Comparison of ENCODE assay signal across 12 cellular contexts in genomic region chr12:50690923-50691322, GRCh38.
DNase-seq lines count a peak whose midpoint lies in the region; ATAC-seq and TF ChIP-seq lines count a peak whose summit lies in the region.
"Had no signal": no experiment of that assay in that cellular context is flagged by ENCODE, and none has a peak within 500 bp of the region (broad histone marks: within the 10 kb centered on the region; RNA-seq: fewer than 3 reads in every experiment).

No MANE protein-coding gene starts in this region.

- peaks cover 17% of the 10 kb centered on the region for H3K36me3 Mint-ChIP-seq in activated CD8-positive, alpha-beta memory T cell treated with anti-CD3 and anti-CD28 coated beads, Interleukin-2, amount 10 ng/mL, durations not matched to agents 7 days and 5 days
- peaks cover 84% of the 10 kb centered on the region for H3K36me3 Mint-ChIP-seq in CD8-positive, alpha-beta T cell

- H3K36me3 ChIP-seq in HEK293 (ENCODE audit: control insufficient read depth in 2 of 2, insufficient read depth in 1 of 2, low read length in 2 of 2) (peaks cover 4 to 48% of the 10 kb centered on the region in 2 experiments; a peak in 2 of 3 replicates), heart left ventricle (peaks cover 0 to 100% (median 90%) of the 10 kb centered on the region in 9 donors)
- H3K36me3 ChIP-seq in CD8-positive, alpha-beta T cell (ENCODE audit: insufficient read depth, low read length), result peaks cover 33% of the 10 kb centered on the region
- H3K36me3 ChIP-seq: breast epithelium had no signal

- no peaks in the 10 kb centered on the region for H3K27me3 Mint-ChIP-seq in activated CD8-positive, alpha-beta memory T cell treated with anti-CD3 and anti-CD28 coated beads, Interleukin-2, amount 10 ng/mL, durations not matched to agents 7 days and 5 days
- no peaks in the 10 kb centered on the region for H3K27me3 Mint-ChIP-seq in CD8-positive, alpha-beta T cell (ENCODE audit: low read depth)
- H3K27me3 Mint-ChIP-seq: CD8-positive, alpha-beta memory T cell had no signal

- POLR2A ChIA-PET in HEK293 (lab: Yijun Ruan, JAX), result no interaction called here
- POLR2A ChIA-PET in CD8-positive, alpha-beta T cell (lab: Charles Lee), result no interaction called here

- H3K9me3 ChIP-seq in HEK293 (ENCODE audit: control insufficient read depth, insufficient read depth, low read depth, low read length), result no peaks in the 10 kb centered on the region
- H3K9me3 ChIP-seq in heart left ventricle, result no peaks in the 10 kb centered on the region
- no peaks in the 10 kb centered on the region for H3K9me3 ChIP-seq in CD8-positive, alpha-beta T cell (ENCODE audit: low read length)
- H3K9me3 ChIP-seq: breast epithelium had no signal

- DNase-seq in heart left ventricle, result peak in 4 of 5 donors; percentile 51 to 70 (median 56)
- peak; percentile 96 for DNase-seq in pons (ENCODE audit: low spot score)
- no peak for DNase-seq in activated CD8-positive, alpha-beta memory T cell treated with anti-CD3 and anti-CD28 coated beads, Interleukin-2, amount 10 ng/mL, durations not matched to agents 7 days and 5 days
- no peak for DNase-seq in CD8-positive, alpha-beta T cell
- DNase-seq in omental fat pad (ENCODE audit: low spot score), result no peak
- DNase-seq: CD8-positive, alpha-beta memory T cell; MV-4-11; PC-3 had no signal

- no peaks in the 10 kb centered on the region for H3K9me3 Mint-ChIP-seq in activated CD8-positive, alpha-beta memory T cell treated with anti-CD3 and anti-CD28 coated beads, Interleukin-2, amount 10 ng/mL, durations not matched to agents 7 days and 5 days (ENCODE audit: low read depth)
- no peaks in the 10 kb centered on the region for H3K9me3 Mint-ChIP-seq in CD8-positive, alpha-beta T cell
- H3K9me3 Mint-ChIP-seq: CD8-positive, alpha-beta memory T cell had no signal

- no peak overlapping the region for H3K27ac Mint-ChIP-seq in activated CD8-positive, alpha-beta memory T cell treated with anti-CD3 and anti-CD28 coated beads, Interleukin-2, amount 10 ng/mL, durations not matched to agents 7 days and 5 days
- H3K27ac Mint-ChIP-seq in CD8-positive, alpha-beta T cell, result no peak overlapping the region
- H3K27ac Mint-ChIP-seq: CD8-positive, alpha-beta memory T cell had no signal

- H3K4me3 ChIP-seq in HEK293 (ENCODE audit: low read depth, low read length) (no peak overlapping the region), heart left ventricle (no peak overlapping the region)
- no peak overlapping the region for H3K4me3 ChIP-seq in CD8-positive, alpha-beta T cell (ENCODE audit: low read depth, low read length)
- H3K4me3 ChIP-seq: breast epithelium had no signal

- TF ChIP-seq POLR2A in heart left ventricle (IDR thresholded peaks at IDR 0.05), result no peak

- intact Hi-C loops in heart left ventricle (cut with DNase I), result no loop called here
- intact Hi-C loops in CD8-positive, alpha-beta T cell (cut with DNase I, micrococcal nuclease), result no loop called here

- H3K27ac ChIP-seq in HEK293 (ENCODE audit: extremely low read depth, low read depth, low read length), result no peak overlapping the region
- H3K27ac ChIP-seq in angular gyrus (ENCODE audit: low read depth, low read length), result peak overlapping the region; percentile 75
- H3K27ac ChIP-seq in heart left ventricle, result peak overlapping the region in 7 of 12 donors; percentile 10 to 75 (median 55)
- H3K27ac ChIP-seq in CD8-positive, alpha-beta T cell (ENCODE audit: low read depth, low read length), result no peak overlapping the region

- WGBS in heart left ventricle, 4 donors, result 15 to 28% (median 20%) methylated on average over 3 of the region's 3 CpGs

- H3K4me1 Mint-ChIP-seq in activated CD8-positive, alpha-beta memory T cell treated with anti-CD3 and anti-CD28 coated beads, Interleukin-2, amount 10 ng/mL, durations not matched to agents 7 days and 5 days, result no peaks in the 10 kb centered on the region
- no peaks in the 10 kb centered on the region for H3K4me1 Mint-ChIP-seq in CD8-positive, alpha-beta T cell (ENCODE audit: low read depth)
- H3K4me1 Mint-ChIP-seq: CD8-positive, alpha-beta memory T cell had no signal

- CTCF ChIA-PET in HEK293 (lab: Yijun Ruan, JAX), result interaction anchor here (0.6 to 1.2 kb wide), 2 partner anchors 57 to 296 kb away, joined by 3 read pairs; no protein-coding TSS in a partner anchor
- CTCF ChIA-PET in activated CD8-positive, alpha-beta memory T cell treated with anti-CD3 and anti-CD28 coated beads, Interleukin-2, amount 10 ng/mL, durations not matched to agents 7 days and 5 days (lab: Charles Lee), result interaction anchor here (0.9 kb wide), 1 partner anchor 579 kb away, joined by 3 read pairs; the partner anchor contains the start of gene COX14
- CTCF ChIA-PET in CD8-positive, alpha-beta T cell (lab: Charles Lee), result interaction anchor here (0.6 kb wide), 1 partner anchor 97 kb away, joined by 3 read pairs; no protein-coding TSS in a partner anchor

- no peaks in the 10 kb centered on the region for H3K27me3 ChIP-seq in heart left ventricle
- no peaks in the 10 kb centered on the region for H3K27me3 ChIP-seq in CD8-positive, alpha-beta T cell (ENCODE audit: insufficient read depth, low read length)
- H3K27me3 ChIP-seq: breast epithelium had no signal

- ATAC-seq in heart left ventricle, result peak; percentile 83 to 97 (median 90)
- no peak for ATAC-seq in activated CD8-positive, alpha-beta memory T cell treated with anti-CD3 and anti-CD28 coated beads, Interleukin-2, amount 10 ng/mL, durations not matched to agents 7 days and 5 days
- ATAC-seq in CD8-positive, alpha-beta T cell, result no peak
- ATAC-seq in GM21576 (IDR thresholded peaks at IDR 0.05; ENCODE audit: unreplicated experiment), result no peak
- no peak for ATAC-seq in omental fat pad (ENCODE audit: low FRiP score)
- ATAC-seq: PC-3 had no signal

- H3K4me3 Mint-ChIP-seq in activated CD8-positive, alpha-beta memory T cell treated with anti-CD3 and anti-CD28 coated beads, Interleukin-2, amount 10 ng/mL, durations not matched to agents 7 days and 5 days, result no peak overlapping the region
- no peak overlapping the region for H3K4me3 Mint-ChIP-seq in CD8-positive, alpha-beta T cell
- H3K4me3 Mint-ChIP-seq: CD8-positive, alpha-beta memory T cell had no signal

- H3K4me1 ChIP-seq in HEK293 (ENCODE audit: control insufficient read depth, insufficient read depth, low read length) (no peaks in the 10 kb centered on the region), heart left ventricle (peaks cover 0 to 13% (median 0%) of the 10 kb centered on the region in 12 donors)
- H3K4me1 ChIP-seq in CD8-positive, alpha-beta T cell (ENCODE audit: insufficient read depth, low read length), result no peaks in the 10 kb centered on the region
- H3K4me1 ChIP-seq: breast epithelium had no signal

- no peak for TF ChIP-seq CTCF in HEK293 (tag by site-specific recombination; IDR thresholded peaks at IDR 0.05)
- no peak for TF ChIP-seq CTCF in heart left ventricle (IDR thresholded peaks at IDR 0.05)
- TF ChIP-seq CTCF in CD8-positive, alpha-beta T cell (IDR thresholded peaks at IDR 0.05), result no peak
- TF ChIP-seq CTCF in omental fat pad (IDR thresholded peaks at IDR 0.05), result no peak

TF ChIP-seq in HEK293, 187 proteins besides CTCF, POLR2A, EP300 and RAD21 (continues in another document):
- TF ChIP-seq, protein P1, sequence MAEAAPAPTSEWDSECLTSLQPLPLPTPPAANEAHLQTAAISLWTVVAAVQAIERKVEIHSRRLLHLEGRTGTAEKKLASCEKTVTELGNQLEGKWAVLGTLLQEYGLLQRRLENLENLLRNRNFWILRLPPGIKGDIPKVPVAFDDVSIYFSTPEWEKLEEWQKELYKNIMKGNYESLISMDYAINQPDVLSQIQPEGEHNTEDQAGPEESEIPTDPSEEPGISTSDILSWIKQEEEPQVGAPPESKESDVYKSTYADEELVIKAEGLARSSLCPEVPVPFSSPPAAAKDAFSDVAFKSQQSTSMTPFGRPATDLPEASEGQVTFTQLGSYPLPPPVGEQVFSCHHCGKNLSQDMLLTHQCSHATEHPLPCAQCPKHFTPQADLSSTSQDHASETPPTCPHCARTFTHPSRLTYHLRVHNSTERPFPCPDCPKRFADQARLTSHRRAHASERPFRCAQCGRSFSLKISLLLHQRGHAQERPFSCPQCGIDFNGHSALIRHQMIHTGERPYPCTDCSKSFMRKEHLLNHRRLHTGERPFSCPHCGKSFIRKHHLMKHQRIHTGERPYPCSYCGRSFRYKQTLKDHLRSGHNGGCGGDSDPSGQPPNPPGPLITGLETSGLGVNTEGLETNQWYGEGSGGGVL (tag by site-specific recombination; IDR thresholded peaks at IDR 0.05), result no peak
- peak; percentile 93 for TF ChIP-seq WT1 (tag by site-specific recombination; IDR thresholded peaks at IDR 0.05)
- TF ChIP-seq KLF1 (tag by site-specific recombination; IDR thresholded peaks at IDR 0.05), result no peak
- TF ChIP-seq HIC1 (tag by site-specific recombination; IDR thresholded peaks at IDR 0.05), result no peak
- TF ChIP-seq ZNF362 (tag by site-specific recombination; IDR thresholded peaks at IDR 0.05), result no peak
- no peak for TF ChIP-seq ZNF37A (tag by site-specific recombination; IDR thresholded peaks at IDR 0.05)

Comparison
In these comparisons a context has a peak if more than half of its experiments do, and no peak if none do; other contexts are left out.
1. H3K27ac ChIP-seq: peak in angular gyrus (single experiment) and heart left ventricle (7 of 12); none in HEK293 (single experiment) and CD8-positive, alpha-beta T cell (single experiment).
2. ATAC-seq: peak in heart left ventricle (4 of 4); none in activated CD8-positive, alpha-beta memory T cell treated with anti-CD3 and anti-CD28 coated beads, Interleukin-2, amount 10 ng/mL, durations not matched to agents 7 days and 5 days (single experiment), CD8-positive, alpha-beta T cell (single experiment), GM21576 (single experiment) and omental fat pad (single experiment).
3. DNase-seq: peak in heart left ventricle (4 of 5) and pons (single experiment); none in activated CD8-positive, alpha-beta memory T cell treated with anti-CD3 and anti-CD28 coated beads, Interleukin-2, amount 10 ng/mL, durations not matched to agents 7 days and 5 days (single experiment), CD8-positive, alpha-beta T cell (0 of 7) and omental fat pad (single experiment).